1 cellular context compared by ENCODE assay signal in the genomic region with DNA sequence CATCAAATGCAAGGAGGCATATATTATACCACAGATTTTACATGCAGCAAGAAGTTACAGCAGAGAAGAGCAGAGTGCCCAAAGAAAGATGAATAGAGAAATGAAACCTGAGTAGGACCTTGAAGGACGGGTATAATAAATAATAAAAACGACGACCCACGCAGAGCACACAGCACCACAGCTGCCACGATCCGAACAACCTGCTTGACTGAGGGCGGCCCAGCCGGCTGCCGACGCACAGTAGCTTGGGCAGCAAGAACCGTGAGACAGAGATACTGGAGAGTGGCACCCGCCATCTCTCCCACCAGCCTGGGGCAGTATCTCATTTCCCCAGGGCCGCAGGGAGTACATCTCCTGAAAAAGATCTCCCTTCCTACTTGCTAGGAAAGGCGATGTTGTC.
TF ChIP-seq lines count a peak whose summit lies in the region.

No MANE protein-coding gene starts in this region.

TF ChIP-seq in GM23338, 12 proteins besides CTCF, POLR2A, EP300 and RAD21 (continued from another document):
- TF ChIP-seq, protein P1, sequence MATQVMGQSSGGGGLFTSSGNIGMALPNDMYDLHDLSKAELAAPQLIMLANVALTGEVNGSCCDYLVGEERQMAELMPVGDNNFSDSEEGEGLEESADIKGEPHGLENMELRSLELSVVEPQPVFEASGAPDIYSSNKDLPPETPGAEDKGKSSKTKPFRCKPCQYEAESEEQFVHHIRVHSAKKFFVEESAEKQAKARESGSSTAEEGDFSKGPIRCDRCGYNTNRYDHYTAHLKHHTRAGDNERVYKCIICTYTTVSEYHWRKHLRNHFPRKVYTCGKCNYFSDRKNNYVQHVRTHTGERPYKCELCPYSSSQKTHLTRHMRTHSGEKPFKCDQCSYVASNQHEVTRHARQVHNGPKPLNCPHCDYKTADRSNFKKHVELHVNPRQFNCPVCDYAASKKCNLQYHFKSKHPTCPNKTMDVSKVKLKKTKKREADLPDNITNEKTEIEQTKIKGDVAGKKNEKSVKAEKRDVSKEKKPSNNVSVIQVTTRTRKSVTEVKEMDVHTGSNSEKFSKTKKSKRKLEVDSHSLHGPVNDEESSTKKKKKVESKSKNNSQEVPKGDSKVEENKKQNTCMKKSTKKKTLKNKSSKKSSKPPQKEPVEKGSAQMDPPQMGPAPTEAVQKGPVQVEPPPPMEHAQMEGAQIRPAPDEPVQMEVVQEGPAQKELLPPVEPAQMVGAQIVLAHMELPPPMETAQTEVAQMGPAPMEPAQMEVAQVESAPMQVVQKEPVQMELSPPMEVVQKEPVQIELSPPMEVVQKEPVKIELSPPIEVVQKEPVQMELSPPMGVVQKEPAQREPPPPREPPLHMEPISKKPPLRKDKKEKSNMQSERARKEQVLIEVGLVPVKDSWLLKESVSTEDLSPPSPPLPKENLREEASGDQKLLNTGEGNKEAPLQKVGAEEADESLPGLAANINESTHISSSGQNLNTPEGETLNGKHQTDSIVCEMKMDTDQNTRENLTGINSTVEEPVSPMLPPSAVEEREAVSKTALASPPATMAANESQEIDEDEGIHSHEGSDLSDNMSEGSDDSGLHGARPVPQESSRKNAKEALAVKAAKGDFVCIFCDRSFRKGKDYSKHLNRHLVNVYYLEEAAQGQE (IDR thresholded peaks at IDR 0.05; ENCODE audit: unreplicated experiment): no peak
- TF ChIP-seq, protein P2, sequence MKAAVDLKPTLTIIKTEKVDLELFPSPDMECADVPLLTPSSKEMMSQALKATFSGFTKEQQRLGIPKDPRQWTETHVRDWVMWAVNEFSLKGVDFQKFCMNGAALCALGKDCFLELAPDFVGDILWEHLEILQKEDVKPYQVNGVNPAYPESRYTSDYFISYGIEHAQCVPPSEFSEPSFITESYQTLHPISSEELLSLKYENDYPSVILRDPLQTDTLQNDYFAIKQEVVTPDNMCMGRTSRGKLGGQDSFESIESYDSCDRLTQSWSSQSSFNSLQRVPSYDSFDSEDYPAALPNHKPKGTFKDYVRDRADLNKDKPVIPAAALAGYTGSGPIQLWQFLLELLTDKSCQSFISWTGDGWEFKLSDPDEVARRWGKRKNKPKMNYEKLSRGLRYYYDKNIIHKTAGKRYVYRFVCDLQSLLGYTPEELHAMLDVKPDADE (IDR thresholded peaks at IDR 0.05): no peak
- TF ChIP-seq CREB1 (CRISPR knock-in tag; IDR thresholded peaks at IDR 0.05; ENCODE audit: low read depth) (no peak), POLR2AphosphoS5 (IDR thresholded peaks at IDR 0.05; ENCODE audit: low read depth) (no peak), EZH2 (IDR thresholded peaks at IDR 0.05; ENCODE audit: low read depth, unreplicated experiment) (no peak), EZH2phosphoT487 (IDR thresholded peaks at IDR 0.05; ENCODE audit: unreplicated experiment) (no peak)
